2 cellular contexts compared by ENCODE assay signal in genomic region chr9:89381308-89381609, GRCh38.
TF ChIP-seq lines count a peak whose summit lies in the region.

No MANE protein-coding gene starts in this region.

TF ChIP-seq in IMR-90, 13 proteins besides CTCF, POLR2A, EP300 and RAD21:
- TF ChIP-seq USF2 (IDR thresholded peaks at IDR 0.05; ENCODE audit: low read depth, low read length) (no peak), NFE2L2 (IDR thresholded peaks at IDR 0.05; ENCODE audit: low read depth, low read length) (no peak), MAFK (IDR thresholded peaks at IDR 0.05; ENCODE audit: low read depth, low read length) (no peak), BHLHE40 (IDR thresholded peaks at IDR 0.05; ENCODE audit: low read depth, low read length) (no peak), CEBPB (IDR thresholded peaks at IDR 0.05; ENCODE audit: low read depth, low read length) (no peak), MAZ (IDR thresholded peaks at IDR 0.05; ENCODE audit: borderline replicate concordance, low read depth, low read length) (no peak), CHD1 (IDR thresholded peaks at IDR 0.05; ENCODE audit: low read depth, low read length) (no peak), FOS (IDR thresholded peaks at IDR 0.05; ENCODE audit: low read depth, low read length) (no peak), ELK1 (IDR thresholded peaks at IDR 0.05; ENCODE audit: borderline replicate concordance, low read depth, low read length) (no peak), MXI1 (IDR thresholded peaks at IDR 0.05; ENCODE audit: borderline replicate concordance, low read depth, low read length) (no peak)

TF ChIP-seq in GM12878, 131 proteins besides CTCF, POLR2A, EP300 and RAD21:
- TF ChIP-seq PAX8 (IDR thresholded peaks at IDR 0.05) (no peak), ATF7 (IDR thresholded peaks at IDR 0.05; ENCODE audit: low read depth) (no peak), CEBPB (IDR thresholded peaks at IDR 0.05; ENCODE audit: borderline replicate concordance in 1 of 2, low read depth in 2 of 2, low read length in 2 of 2) (no peak), RCOR1 (conservative IDR thresholded peaks at IDR 0.05; ENCODE audit: low read depth, low read length) (no peak), WRNIP1 (IDR thresholded peaks at IDR 0.05; ENCODE audit: borderline replicate concordance, low read depth, low read length) (no peak), IRF5 (IDR thresholded peaks at IDR 0.05; ENCODE audit: borderline replicate concordance) (no peak), SREBF2 (IDR thresholded peaks at IDR 0.05; ENCODE audit: low read length) (no peak), SPI1 (IDR thresholded peaks at IDR 0.05; ENCODE audit: borderline replicate concordance, insufficient read depth, low read depth, low read length) (no peak), IKZF1 (conservative IDR thresholded peaks at IDR 0.05) (no peak), MYB (IDR thresholded peaks at IDR 0.05; ENCODE audit: borderline replicate concordance, low read depth, low read length) (no peak), NKRF (conservative IDR thresholded peaks at IDR 0.05) (no peak), ZBTB33 (IDR thresholded peaks at IDR 0.05) (no peak), RUNX3 (IDR thresholded peaks at IDR 0.05; ENCODE audit: low read length) (no peak), RB1 (IDR thresholded peaks at IDR 0.05; ENCODE audit: borderline replicate concordance) (no peak)
TF ChIP-seq in GM12878: peak in this region for 0.
